In the genomic region with DNA sequence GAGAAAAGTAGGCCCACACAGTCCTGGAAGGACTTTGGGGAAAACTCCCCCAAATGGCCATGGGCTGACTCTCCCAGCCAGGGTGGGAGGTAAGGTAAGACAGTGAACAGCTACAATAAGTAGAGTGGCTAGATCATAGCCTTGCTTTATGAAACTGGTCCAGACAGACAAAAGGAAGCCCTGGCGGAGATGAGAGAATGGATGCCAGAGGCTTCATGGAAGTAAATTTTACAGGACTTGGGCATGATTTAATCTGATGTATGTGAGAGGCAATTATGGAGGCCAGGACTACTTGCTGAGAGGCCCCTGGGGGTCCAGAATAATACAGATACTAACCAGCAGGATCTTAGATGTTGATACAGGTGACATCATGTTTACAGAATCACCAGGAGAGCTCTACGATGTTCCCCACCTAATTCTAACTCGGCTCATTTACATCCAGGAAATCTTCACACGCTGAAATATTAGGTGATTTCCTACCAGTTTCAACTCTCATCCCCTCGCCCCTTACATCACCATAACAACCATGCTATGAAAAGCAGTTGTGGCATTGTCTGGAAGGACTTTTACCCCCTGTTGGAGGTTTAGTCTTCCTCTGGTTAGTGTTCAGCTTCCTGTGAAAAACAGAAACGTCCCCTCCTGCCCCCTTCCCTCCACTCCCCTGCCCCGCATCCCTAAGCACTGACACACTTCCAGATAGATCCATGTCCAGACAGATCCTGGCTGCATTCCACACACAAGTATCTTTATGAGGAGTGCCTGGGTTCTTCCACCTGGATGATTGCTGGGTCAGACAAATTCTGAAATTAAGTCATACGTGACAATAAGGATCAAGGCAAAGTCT, we compare ENCODE assay signal across 9 cellular contexts. TPM values are rescaled to one million over a fixed set of nuclear protein-coding genes. Genes with fewer than 3 reads are reported as not detected.
DNase-seq lines count a peak whose midpoint lies in the region; ATAC-seq and TF ChIP-seq lines count a peak whose summit lies in the region.
"Had no signal": no experiment of that assay in that cellular context is flagged by ENCODE, and none has a peak within 500 bp of the region (broad histone marks: within the 10 kb centered on the region; RNA-seq: fewer than 3 reads in every experiment).

No MANE protein-coding gene starts in this region.

- H3F3A ChIP-seq in PC-9 (ENCODE audit: insufficient read depth, low read depth), result peaks cover 3% of the 10 kb centered on the region; the same call in 1 of the 2 replicates

- no peak for TF ChIP-seq CTCF in PC-9 (conservative IDR thresholded peaks at IDR 0.05)

- no peak for DNase-seq in activated T-cell treated with anti-CD3 and anti-CD28 coated beads, Interleukin-2, amount 50 U/mL, for 24 hours
- no peak for DNase-seq in activated T-cell treated with anti-CD3 and anti-CD28 coated beads, Interleukin-2, amount 50 U/mL, for 48 hours
- DNase-seq in HPDE6-E6E7 (ENCODE audit: extremely low spot score) (peak; percentile 26), PC-9 (no peak), germinal center (ENCODE audit: low spot score) (no peak)
- no peak for DNase-seq in stimulated activated naive B cell treated with anti-CD40 and anti-IgM and Interleukin-4, amounts not matched to agents 10 μg/mL and 1 μg/mL and 100 μg/mL, for 72 hours
- DNase-seq: substantia nigra had no signal

- H3K4me3 ChIP-seq in PC-9, result no peak overlapping the region

- intact Hi-C loops in PC-9 (cut with micrococcal nuclease; ENCODE audit: unreplicated experiment), result no loop called here

- no peaks in the 10 kb centered on the region for H3K9me3 Mint-ChIP-seq in activated T-cell treated with anti-CD3 and anti-CD28 coated beads, Interleukin-2, amount 50 U/mL, for 24 hours
- H3K9me3 Mint-ChIP-seq in activated T-helper 17 cell treated with anti-CD3 and anti-CD28 coated beads, Interleukin-2, amount 50 U/mL, for 72 hours, result no peaks in the 10 kb centered on the region
- H3K9me3 Mint-ChIP-seq in stimulated activated naive B cell treated with anti-CD40 and anti-IgM and Interleukin-4, amounts not matched to agents 10 μg/mL and 1 μg/mL and 100 μg/mL, for 72 hours, result no peaks in the 10 kb centered on the region

- CTCF ChIA-PET in PC-9 (lab: Charles Lee), result no interaction called here

- H3K27ac ChIP-seq in PC-9, result no peak overlapping the region

- no peak overlapping the region for H3K4me3 Mint-ChIP-seq in activated T-cell treated with anti-CD3 and anti-CD28 coated beads, Interleukin-2, amount 50 U/mL, for 24 hours
- peak overlapping the region; percentile 15 for H3K4me3 Mint-ChIP-seq in activated T-helper 17 cell treated with anti-CD3 and anti-CD28 coated beads, Interleukin-2, amount 50 U/mL, for 72 hours
- peak overlapping the region in 1 of 2 donors; percentile 21 for H3K4me3 Mint-ChIP-seq in stimulated activated naive B cell treated with anti-CD40 and anti-IgM and Interleukin-4, amounts not matched to agents 10 μg/mL and 1 μg/mL and 100 μg/mL, for 72 hours

- peak overlapping the region; percentile 48 for H3K27ac Mint-ChIP-seq in activated T-cell treated with anti-CD3 and anti-CD28 coated beads, Interleukin-2, amount 50 U/mL, for 24 hours
- peak overlapping the region; percentile 34 for H3K27ac Mint-ChIP-seq in activated T-helper 17 cell treated with anti-CD3 and anti-CD28 coated beads, Interleukin-2, amount 50 U/mL, for 72 hours
- H3K27ac Mint-ChIP-seq in stimulated activated naive B cell treated with anti-CD40 and anti-IgM and Interleukin-4, amounts not matched to agents 10 μg/mL and 1 μg/mL and 100 μg/mL, for 72 hours, result peak overlapping the region; percentile 65

- no peaks in the 10 kb centered on the region for H3K79me2 ChIP-seq in PC-9 (ENCODE audit: low read depth)

- no peak overlapping the region for H2AFZ ChIP-seq in PC-9

- BruUV-seq in PC-9 (replicated peaks; lab: Mats Ljungman, UMichigan), result no TSS peak

- peaks cover 7% of the 10 kb centered on the region; the same call in 1 of the 2 replicates for H3K4me1 ChIP-seq in PC-9 (replicated peaks; ENCODE audit: insufficient read depth)

- H3K27me3 Mint-ChIP-seq in activated T-cell treated with anti-CD3 and anti-CD28 coated beads, Interleukin-2, amount 50 U/mL, for 24 hours, result no peaks in the 10 kb centered on the region
- H3K27me3 Mint-ChIP-seq in activated T-helper 17 cell treated with anti-CD3 and anti-CD28 coated beads, Interleukin-2, amount 50 U/mL, for 72 hours, result no peaks in the 10 kb centered on the region
- H3K27me3 Mint-ChIP-seq in stimulated activated naive B cell treated with anti-CD40 and anti-IgM and Interleukin-4, amounts not matched to agents 10 μg/mL and 1 μg/mL and 100 μg/mL, for 72 hours, result no peaks in the 10 kb centered on the region

- ATAC-seq in activated T-helper 17 cell treated with anti-CD3 and anti-CD28 coated beads, Interleukin-2, amount 50 U/mL, for 72 hours (replicated peaks), result peak; percentile 32
- peak; percentile 62 to 73 for ATAC-seq in stimulated activated naive B cell treated with anti-CD40 and anti-IgM and Interleukin-4, amounts not matched to agents 10 μg/mL and 1 μg/mL and 100 μg/mL, for 72 hours (replicated peaks)
- no peak for ATAC-seq in GM21717 (IDR thresholded peaks at IDR 0.05; ENCODE audit: unreplicated experiment)

- H3K9me2 ChIP-seq in PC-9 (ENCODE audit: insufficient read depth), result no peaks in the 10 kb centered on the region

- H3K36me3 ChIP-seq in PC-9 (ENCODE audit: low read depth), result no peaks in the 10 kb centered on the region

- POLR2A ChIA-PET in PC-9 (lab: Charles Lee; ENCODE audit: unreplicated experiment), result interaction anchor here (0.6 kb wide), 1 partner anchor 51 kb away, joined by 3 read pairs; no protein-coding TSS in a partner anchor

- no peaks in the 10 kb centered on the region for H3K9me3 ChIP-seq in PC-9 (ENCODE audit: insufficient read depth, low read depth)

- H3K4me1 Mint-ChIP-seq in activated T-cell treated with anti-CD3 and anti-CD28 coated beads, Interleukin-2, amount 50 U/mL, for 24 hours (ENCODE audit: low read depth), result peaks cover 27% of the 10 kb centered on the region
- H3K4me1 Mint-ChIP-seq in activated T-helper 17 cell treated with anti-CD3 and anti-CD28 coated beads, Interleukin-2, amount 50 U/mL, for 72 hours, result peaks cover 21% of the 10 kb centered on the region
- peaks cover 33 to 48% of the 10 kb centered on the region in 2 donors for H3K4me1 Mint-ChIP-seq in stimulated activated naive B cell treated with anti-CD40 and anti-IgM and Interleukin-4, amounts not matched to agents 10 μg/mL and 1 μg/mL and 100 μg/mL, for 72 hours

- no peak overlapping the region for H3K4me2 ChIP-seq in PC-9

- H3K27me3 ChIP-seq in PC-9 (ENCODE audit: insufficient read depth, low read depth), result no peaks in the 10 kb centered on the region

- no peaks in the 10 kb centered on the region for H4K20me1 ChIP-seq in PC-9 (ENCODE audit: insufficient read depth)

- no peaks in the 10 kb centered on the region for H3K36me3 Mint-ChIP-seq in activated T-cell treated with anti-CD3 and anti-CD28 coated beads, Interleukin-2, amount 50 U/mL, for 24 hours (ENCODE audit: low read depth)
- no peaks in the 10 kb centered on the region for H3K36me3 Mint-ChIP-seq in activated T-helper 17 cell treated with anti-CD3 and anti-CD28 coated beads, Interleukin-2, amount 50 U/mL, for 72 hours (ENCODE audit: low read depth)
- H3K36me3 Mint-ChIP-seq in stimulated activated naive B cell treated with anti-CD40 and anti-IgM and Interleukin-4, amounts not matched to agents 10 μg/mL and 1 μg/mL and 100 μg/mL, for 72 hours, result peaks cover 4% of the 10 kb centered on the region in 2 donors

RNA-seq across cellular contexts. Expression of gene NT5DC3, which starts 39.5 kb away (rescaled TPM):
- 1 to 10 TPM; 6.7 to 7.4 TPM for total RNA-seq in activated T-helper 17 cell treated with anti-CD3 and anti-CD28 coated beads, Interleukin-2, amount 50 U/mL, for 72 hours
- total RNA-seq in PC-9 (2021), result 11.5 and 13.2 TPM in 2 replicates

RNA-seq across cellular contexts. Expression of gene HSP90B1, which starts 49.7 kb away (rescaled TPM):
- total RNA-seq in activated T-helper 17 cell treated with anti-CD3 and anti-CD28 coated beads, Interleukin-2, amount 50 U/mL, for 72 hours, result 100 to 1,000 TPM; 324 to 453 TPM
- 398 and 534 TPM in 2 replicates for total RNA-seq in PC-9 (2021)
